In genomic region chr11:112520293-112520692, GRCh38 we compare ENCODE assay signal across 24 cellular contexts.
"Had no signal": no experiment of that assay in that cellular context is flagged by ENCODE, and none has a peak within 500 bp of the region (broad histone marks: within the 10 kb centered on the region; RNA-seq: fewer than 3 reads in every experiment).

No MANE protein-coding gene starts in this region.

- DNase-seq: activated CD4-positive, alpha-beta T cell treated with anti-CD3 and anti-CD28 coated beads for 4 hours; activated CD4-positive, CD25-positive, alpha-beta regulatory T cell; activated CD8-positive, alpha-beta memory T cell treated with anti-CD3 and anti-CD28 coated beads, Interleukin-2, amount 10 ng/mL, durations not matched to agents 7 days and 5 days; activated effector memory CD4-positive, alpha-beta T cell treated with Interleukin-2 at 50 U/mL for 16 hours; activated naive CD4-positive, alpha-beta T cell; activated naive CD8-positive, alpha-beta T cell treated with anti-CD3 and anti-CD28 coated beads, Interleukin-2, amount 50 U/mL, for 24 hours; activated T-cell treated with anti-CD3 and anti-CD28 coated beads, Interleukin-2, amount 50 U/mL, for 24 hours; amniotic stem cell; body of pancreas; KG1; NCI-H1092; NCI-H1436; NCI-H187 treated with DMSO at 0.1 percent for 48 hours; NCI-H2081 treated with DMSO at 0.1 percent for 48 hours; NCI-H446 treated with DMSO at 0.1 percent for 48 hours; NCI-H524 treated with DMSO at 0.1 percent for 48 hours; PC-3; SHP77 treated with DMSO at 0.1 percent for 48 hours; T-cell; T-helper 2 cell; T1000 had no signal

- H3K27ac ChIP-seq: ascending aorta, body of pancreas, VCaP had no signal

- H3K9me3 ChIP-seq: ascending aorta, body of pancreas had no signal

- H3K4me3 ChIP-seq: ascending aorta, body of pancreas had no signal

- H3K36me3 ChIP-seq: ascending aorta had no signal

- H3K27me3 ChIP-seq: ascending aorta, body of pancreas had no signal

- ATAC-seq: activated CD8-positive, alpha-beta memory T cell treated with anti-CD3 and anti-CD28 coated beads, Interleukin-2, amount 10 ng/mL, durations not matched to agents 7 days and 5 days; activated naive CD4-positive, alpha-beta T cell treated with anti-CD3 and anti-CD28 coated beads, Interleukin-2, amount 50 U/mL, for 72 hours; activated naive CD8-positive, alpha-beta T cell treated with anti-CD3 and anti-CD28 coated beads, Interleukin-2, amount 50 U/mL, for 24 hours; body of pancreas; PC-3; T-cell had no signal
